8 cellular contexts compared by ENCODE assay signal in genomic region chr6:44312901-44313788, GRCh38. TPM values are rescaled to one million over a fixed set of nuclear protein-coding genes. Genes with fewer than 3 reads are reported as not detected.
DNase-seq lines count a peak whose midpoint lies in the region; ATAC-seq, FAIRE-seq and TF ChIP-seq lines count a peak whose summit lies in the region.

AARS2 (minus strand) TSS chr6:44313347; CDS start chr6:44313323, 24 bp downstream.

- H3K9me3 Mint-ChIP-seq in immature natural killer cell: no peaks in the 10 kb centered on the region

- peak within 1 kb of the TSS; percentile 96 to 99 (median 97) for H3K4me3 Mint-ChIP-seq in immature natural killer cell

- TF ChIP-seq CTCF in AG09309 (IDR thresholded peaks at IDR 0.05; ENCODE audit: control insufficient read depth, insufficient read depth, low read depth, low read length, missing control alignments): peak; percentile 99
- peak; percentile 97 for TF ChIP-seq CTCF in WI38 (IDR thresholded peaks at IDR 0.05; ENCODE audit: low read depth, low read length)
- TF ChIP-seq CTCF in bronchial epithelial cell (IDR thresholded peaks at IDR 0.05; ENCODE audit: insufficient read depth, low read length, severe bottlenecking): peak; percentile 99

- DNase-seq in AG09309 (ENCODE audit: low read depth): peak; percentile 46
- peak; percentile 75 for DNase-seq in NCI-H2196 treated with DMSO at 0.1 percent for 48 hours (lab: John Stamatoyannopoulos, UW; ENCODE audit: unreplicated experiment)
- peak; percentile 62 for DNase-seq in bronchial epithelial cell (ENCODE audit: low read depth)
- peak; percentile 86 to 89 (median 86) for DNase-seq in immature natural killer cell
- peak; percentile 50 for DNase-seq in smooth muscle cell of the brain vasculature (ENCODE audit: low read depth, low spot score)

- ATAC-seq in GM18870 (IDR thresholded peaks at IDR 0.05; ENCODE audit: unreplicated experiment) (peak; percentile 77), HG03135 (IDR thresholded peaks at IDR 0.05; ENCODE audit: unreplicated experiment) (peak; percentile 87)

- peaks cover 13% of the 10 kb centered on the region for H3K36me3 ChIP-seq in bronchial epithelial cell (ENCODE audit: control insufficient read depth, insufficient read depth, low read length)

- H3K27me3 Mint-ChIP-seq in immature natural killer cell (ENCODE audit: low read depth in 3 of 3): peaks cover 1 to 10% (median 5%) of the 10 kb centered on the region in 3 donors

- peak within 1 kb of the TSS; percentile 86 to 94 (median 93) for H3K27ac Mint-ChIP-seq in immature natural killer cell

- H3K4me3 ChIP-seq in AG09309 (ENCODE audit: control insufficient read depth, low read depth, low read length) (peak within 1 kb of the TSS; percentile 67), WI38 (ENCODE audit: low read depth, low read length) (peak within 1 kb of the TSS; percentile 94), bronchial epithelial cell (ENCODE audit: low read depth, low read length) (peak within 1 kb of the TSS; percentile 87)

- no peaks in the 10 kb centered on the region for H3K27me3 ChIP-seq in bronchial epithelial cell (ENCODE audit: control insufficient read depth, insufficient read depth, low read length)

- FAIRE-seq in bronchial epithelial cell (lab: Jason Lieb, UNC): no peak

- peaks cover 7 to 10% (median 7%) of the 10 kb centered on the region in 3 donors for H3K36me3 Mint-ChIP-seq in immature natural killer cell

- peaks cover 22 to 27% of the 10 kb centered on the region in 2 donors for H3K4me1 Mint-ChIP-seq in immature natural killer cell

RNA-seq across cellular contexts. Expression of gene AARS2, which starts in this region (rescaled TPM):
- 9.5 and 12.4 TPM in 2 replicates for total RNA-seq in bronchial epithelial cell
- 10 to 100 TPM in 1 of 3 donors, 1 to 10 TPM in 2; 3.1 to 12.4 (median 5.0) TPM for polyA plus RNA-seq in immature natural killer cell

Comparison
In these comparisons a context has a peak if more than half of its experiments do, and no peak if none do; other contexts are left out.
1. Peak in every context shown above with its lines: DNase-seq, ATAC-seq and H3K4me3 ChIP-seq.